In genomic region chr17:40456396-40456951, GRCh38 we compare ENCODE assay signal across 19 cellular contexts. TPM values are rescaled to one million over a fixed set of nuclear protein-coding genes. Genes with fewer than 3 reads are reported as not detected.
DNase-seq lines count a peak whose midpoint lies in the region; ATAC-seq and TF ChIP-seq lines count a peak whose summit lies in the region.
"Had no signal": no experiment of that assay in that cellular context is flagged by ENCODE, and none has a peak within 500 bp of the region (broad histone marks: within the 10 kb centered on the region; RNA-seq: fewer than 3 reads in every experiment).

No MANE protein-coding gene starts in this region.

- DNase-seq in Peyer's patch (no peak), fibroblast of gingiva (ENCODE audit: low read depth) (peak; percentile 48), right lobe of liver (peak in 2 of 3 donors; percentile 72), thoracic aorta (ENCODE audit: low spot score) (no peak), LoVo (ENCODE audit: low spot score) (no peak), globus pallidus (ENCODE audit: low spot score) (no peak)
- DNase-seq: activated CD4-positive, alpha-beta T cell treated with anti-CD3 and anti-CD28 coated beads, Interleukin-2, amount 50 U/mL, for 1 hour; EL; islet precursor cell; NCI-H1092; NCI-H2171 treated with DMSO at 0.1 percent for 48 hours; NCI-H82 had no signal

- H3K4me3 ChIP-seq in Peyer's patch (no peak overlapping the region), right lobe of liver (no peak overlapping the region), thoracic aorta (no peak overlapping the region)
- H3K4me3 ChIP-seq: K562 had no signal

- ATAC-seq in right lobe of liver (peak; percentile 1 to 36 (median 12)), thoracic aorta (ENCODE audit: insufficient number of reproducible peaks, low FRiP score, low read depth) (no peak), HG02798 (IDR thresholded peaks at IDR 0.05; ENCODE audit: poor library complexity, unreplicated experiment) (no peak), GM21786 (IDR thresholded peaks at IDR 0.05; ENCODE audit: unreplicated experiment) (no peak)
- ATAC-seq: K562, Panc1 had no signal

- TF ChIP-seq CTCF in Peyer's patch (IDR thresholded peaks at IDR 0.05) (no peak), right lobe of liver (IDR thresholded peaks at IDR 0.05) (no peak), thoracic aorta (IDR thresholded peaks at IDR 0.05) (no peak)

- H3K36me3 ChIP-seq in Peyer's patch (peaks cover 0 to 54% (median 0%) of the 10 kb centered on the region in 3 donors), right lobe of liver (peaks cover 9 to 65% (median 39%) of the 10 kb centered on the region in 4 donors), thoracic aorta (no peaks in the 10 kb centered on the region)
- H3K36me3 ChIP-seq: neutrophil had no signal

- H3K27ac ChIP-seq in Peyer's patch: peak overlapping the region in 3 of 4 donors; percentile 31 to 58 (median 46)
- peak overlapping the region; percentile 13 to 50 (median 35) for H3K27ac ChIP-seq in right lobe of liver
- peak overlapping the region; percentile 72 to 76 for H3K27ac ChIP-seq in thoracic aorta
- H3K27ac ChIP-seq: neutrophil had no signal

- intact Hi-C loops in right lobe of liver (cut with DNase I): no loop called here

- H3K9me3 ChIP-seq in Peyer's patch (no peaks in the 10 kb centered on the region), right lobe of liver (no peaks in the 10 kb centered on the region), thoracic aorta (no peaks in the 10 kb centered on the region)
- H3K9me3 ChIP-seq: neutrophil had no signal

- 10% methylated on average over 2 of the region's 16 CpGs for WGBS in right lobe of liver (ENCODE audit: insufficient coverage, low coverage, low lambda C conversion rate, missing lambda C conversion rate)

- H3K4me1 ChIP-seq in Peyer's patch: peaks cover 0 to 68% (median 1%) of the 10 kb centered on the region in 4 donors
- peaks cover 0 to 96% (median 35%) of the 10 kb centered on the region in 4 donors for H3K4me1 ChIP-seq in right lobe of liver
- H3K4me1 ChIP-seq in thoracic aorta (ENCODE audit: control insufficient read depth in 1 of 2, low read depth in 2 of 2): peaks cover 27 to 56% of the 10 kb centered on the region in 2 donors

- no peak for TF ChIP-seq POLR2A in Peyer's patch (IDR thresholded peaks at IDR 0.05)
- no peak for TF ChIP-seq POLR2A in right lobe of liver (IDR thresholded peaks at IDR 0.05)

- no peaks in the 10 kb centered on the region for H3K27me3 ChIP-seq in Peyer's patch
- no peaks in the 10 kb centered on the region for H3K27me3 ChIP-seq in right lobe of liver
- no peaks in the 10 kb centered on the region for H3K27me3 ChIP-seq in thoracic aorta (replicated peaks; ENCODE audit: insufficient read depth)

RNA-seq across cellular contexts. Expression of gene IGFBP4, which starts 13.2 kb away (rescaled TPM):
- total RNA-seq in Peyer's patch: 100 to 1,000 TPM in 3 of 4 donors, 10 to 100 TPM in 1; 70.6 to 220 (median 133) TPM
- 100 to 1,000 TPM; 382 to 716 (median 430) TPM for total RNA-seq in right lobe of liver
- total RNA-seq in thoracic aorta: 100 to 1,000 TPM; 177 to 310 TPM

RNA-seq across cellular contexts. Expression of gene TOP2A, which starts 38.8 kb away (rescaled TPM):
- total RNA-seq in Peyer's patch (10 to 100 TPM; 11.8 to 32.2 (median 16.5) TPM), right lobe of liver (1 to 10 TPM in 4 of 6 experiments, under 1 TPM in 2; 0.22 to 7.3 (median 3.0) TPM), thoracic aorta (1 to 10 TPM in 1 of 2 donors, under 1 TPM in 1; 0.81 to 8.5 TPM)

RNA-seq across cellular contexts. Expression of gene TNS4, which starts 44.9 kb away (rescaled TPM):
- 1 to 10 TPM in 3 of 4 donors, under 1 TPM in 1; 0.54 to 2.5 (median 1.7) TPM for total RNA-seq in Peyer's patch
- not detected for total RNA-seq in right lobe of liver
- under 1 TPM; 0.14 to 0.78 TPM for total RNA-seq in thoracic aorta
- total RNA-seq: cerebellum, skeletal muscle tissue had no signal

Comparison
In these comparisons a context has a peak if more than half of its experiments do, and no peak if none do; other contexts are left out.
1. DNase-seq: peak in fibroblast of gingiva (single experiment) and right lobe of liver (2 of 3); none in Peyer's patch (0 of 3), thoracic aorta (single experiment), LoVo (single experiment) and globus pallidus (single experiment).
2. ATAC-seq: peak in right lobe of liver (4 of 4); none in thoracic aorta (single experiment), HG02798 (single experiment) and GM21786 (single experiment).
3. Peak in every context shown above with its lines, with median percentiles within 50 percentile points of each other: H3K27ac ChIP-seq.